ENCODE assay signal across 8 cellular contexts in genomic region chr11:44609028-44609782, GRCh38. TPM values are rescaled to one million over a fixed set of nuclear protein-coding genes. Genes with fewer than 3 reads are reported as not detected.
DNase-seq lines count a peak whose midpoint lies in the region; ATAC-seq, FAIRE-seq and TF ChIP-seq lines count a peak whose summit lies in the region.

No MANE protein-coding gene starts in this region.

- H3K4me3 ChIP-seq in stomach (no peak overlapping the region), A673 (ENCODE audit: low read depth, low read length, poor library complexity, severe bottlenecking) (no peak overlapping the region)

- TF ChIP-seq EP300 in stomach (IDR thresholded peaks at IDR 0.05), result no peak

- H3K4me3 Mint-ChIP-seq in activated T-helper 2 cell treated with anti-CD3 and anti-CD28 coated beads, Interferon-gamma antibody, Interleukin-2, Interleukin-4, amounts not matched to agents 10 μg/mL and 5 μg/mL and 100 μg/mL, durations not matched to agents 14 hours and 24 hours and 36 hours (ENCODE audit: low read depth), result no peak overlapping the region

- H3K27me3 Mint-ChIP-seq in activated T-helper 2 cell treated with anti-CD3 and anti-CD28 coated beads, Interferon-gamma antibody, Interleukin-2, Interleukin-4, amounts not matched to agents 10 μg/mL and 5 μg/mL and 100 μg/mL, durations not matched to agents 14 hours and 24 hours and 36 hours (ENCODE audit: low read depth), result no peaks in the 10 kb centered on the region

- WGBS in stomach, 5 donors, result 73 to 81% (median 80%) methylated on average over 10 to 11 of the region's 11 CpGs

- POLR2A ChIA-PET in A673 (lab: Charles Lee; ENCODE audit: low non-redundant PET), result no interaction called here

- H3K9me3 ChIP-seq in stomach (no peaks in the 10 kb centered on the region), A673 (ENCODE audit: low read depth, low read length, poor library complexity, severe bottlenecking) (no peaks in the 10 kb centered on the region)

- H3K4me1 ChIP-seq in stomach (peaks cover 11 to 77% (median 37%) of the 10 kb centered on the region in 4 donors), A673 (ENCODE audit: insufficient read depth, low read length, poor library complexity, severe bottlenecking) (peaks cover 5% of the 10 kb centered on the region)

- no peak for TF ChIP-seq CTCF in stomach (IDR thresholded peaks at IDR 0.05)
- no peak for TF ChIP-seq CTCF in A673 (conservative IDR thresholded peaks at IDR 0.05; ENCODE audit: low read depth, low read length)

- no peak for FAIRE-seq in urothelium cell line (lab: Jason Lieb, UNC)

- BruUV-seq in A673 (replicated peaks; lab: Mats Ljungman, UMichigan), result no TSS peak

- H3K36me3 ChIP-seq in stomach, result peaks cover 12 to 50% (median 43%) of the 10 kb centered on the region in 4 donors
- H3K36me3 ChIP-seq in A673 (ENCODE audit: insufficient read depth, low read length, poor library complexity, severe bottlenecking), result no peaks in the 10 kb centered on the region

- intact Hi-C loops in activated T-helper 2 cell treated with anti-CD3 and anti-CD28 coated beads, Interferon-gamma antibody, Interleukin-2, Interleukin-4, amounts not matched to agents 10 μg/mL and 5 μg/mL and 100 μg/mL, durations not matched to agents 14 hours and 24 hours and 36 hours (cut with micrococcal nuclease), result loop anchor here (5.0 kb wide), 1 partner anchor 42 kb away; the partner anchor contains the start of gene CD82
- intact Hi-C loops in stomach (cut with DNase I; ENCODE audit: low total_unique reads) (no loop called here), A673 (cut with micrococcal nuclease; ENCODE audit: unreplicated experiment) (no loop called here)

- peaks cover 86% of the 10 kb centered on the region for H3K36me3 Mint-ChIP-seq in activated T-helper 2 cell treated with anti-CD3 and anti-CD28 coated beads, Interferon-gamma antibody, Interleukin-2, Interleukin-4, amounts not matched to agents 10 μg/mL and 5 μg/mL and 100 μg/mL, durations not matched to agents 14 hours and 24 hours and 36 hours (ENCODE audit: low read depth)

- no peaks in the 10 kb centered on the region for H3K9me3 Mint-ChIP-seq in activated T-helper 2 cell treated with anti-CD3 and anti-CD28 coated beads, Interferon-gamma antibody, Interleukin-2, Interleukin-4, amounts not matched to agents 10 μg/mL and 5 μg/mL and 100 μg/mL, durations not matched to agents 14 hours and 24 hours and 36 hours

- H3K27me3 ChIP-seq in stomach, result no peaks in the 10 kb centered on the region
- H3K27me3 ChIP-seq in A673 (replicated peaks; ENCODE audit: insufficient read depth, low read depth, low read length, poor library complexity), result no peaks in the 10 kb centered on the region

- peak overlapping the region in 3 of 5 donors; percentile 15 to 37 (median 36) for H3K27ac ChIP-seq in stomach
- H3K27ac ChIP-seq in A673 (ENCODE audit: low read depth, low read length, poor library complexity, severe bottlenecking), result no peak overlapping the region

- TF ChIP-seq POLR2A in stomach (IDR thresholded peaks at IDR 0.05), result no peak

- peak overlapping the region; percentile 78 for H3K27ac Mint-ChIP-seq in activated T-helper 2 cell treated with anti-CD3 and anti-CD28 coated beads, Interferon-gamma antibody, Interleukin-2, Interleukin-4, amounts not matched to agents 10 μg/mL and 5 μg/mL and 100 μg/mL, durations not matched to agents 14 hours and 24 hours and 36 hours

- H3K4me1 Mint-ChIP-seq in activated T-helper 2 cell treated with anti-CD3 and anti-CD28 coated beads, Interferon-gamma antibody, Interleukin-2, Interleukin-4, amounts not matched to agents 10 μg/mL and 5 μg/mL and 100 μg/mL, durations not matched to agents 14 hours and 24 hours and 36 hours (ENCODE audit: low read depth), result peaks cover 61% of the 10 kb centered on the region

- CTCF ChIA-PET in A673 (lab: Charles Lee), result no interaction called here

- ATAC-seq in HG03139 (IDR thresholded peaks at IDR 0.05; ENCODE audit: unreplicated experiment), result peak; percentile 45

- peak; percentile 28 for DNase-seq in stimulated activated CD8-positive, alpha-beta memory T cell treated with anti-CD3 and anti-CD28 coated beads, Interleukin-12 subunit alpha, Interleukin-12 subunit beta, amount 100 ng/mL, for 4 hours (ENCODE audit: low read depth)
- no peak for DNase-seq in stimulated activated CD8-positive, alpha-beta memory T cell treated with anti-CD3 and anti-CD28 coated beads, Interleukin-4, amount 100 ng/mL, for 48 hours
- DNase-seq in activated T-helper 2 cell treated with anti-CD3 and anti-CD28 coated beads, Interferon-gamma antibody, Interleukin-2, Interleukin-4, amounts not matched to agents 10 μg/mL and 5 μg/mL and 100 μg/mL, durations not matched to agents 14 hours and 24 hours and 36 hours (ENCODE audit: low spot score), result no peak
- no peak for DNase-seq in stomach
- no peak for DNase-seq in A673 (ENCODE audit: low spot score)
- no peak for DNase-seq in urothelium cell line (ENCODE audit: low spot score)
- DNase-seq in NCI-H2196 (lab: John Stamatoyannopoulos, UW; ENCODE audit: unreplicated experiment), result no peak

RNA-seq across cellular contexts. Expression of gene CD82, which starts 43.7 kb away (rescaled TPM):
- 397 and 425 TPM in 2 replicates for total RNA-seq in activated T-helper 2 cell treated with anti-CD3 and anti-CD28 coated beads, Interferon-gamma antibody, Interleukin-2, Interleukin-4, amounts not matched to agents 10 μg/mL and 5 μg/mL and 100 μg/mL, durations not matched to agents 14 hours and 24 hours and 36 hours
- total RNA-seq in stomach (10 to 100 TPM in 4 of 5 donors, under 1 TPM in 1; 0.58 to 49.6 (median 24.6) TPM), A673 (2021) (8.2 and 16.0 TPM in 2 replicates)
- polyA plus RNA-seq in stomach, result 10 to 100 TPM in 2 of 3 donors, 1 to 10 TPM in 1; 9.9 to 54.4 (median 45.1) TPM
